ENCODE assay signal across 9 cellular contexts in the genomic region with DNA sequence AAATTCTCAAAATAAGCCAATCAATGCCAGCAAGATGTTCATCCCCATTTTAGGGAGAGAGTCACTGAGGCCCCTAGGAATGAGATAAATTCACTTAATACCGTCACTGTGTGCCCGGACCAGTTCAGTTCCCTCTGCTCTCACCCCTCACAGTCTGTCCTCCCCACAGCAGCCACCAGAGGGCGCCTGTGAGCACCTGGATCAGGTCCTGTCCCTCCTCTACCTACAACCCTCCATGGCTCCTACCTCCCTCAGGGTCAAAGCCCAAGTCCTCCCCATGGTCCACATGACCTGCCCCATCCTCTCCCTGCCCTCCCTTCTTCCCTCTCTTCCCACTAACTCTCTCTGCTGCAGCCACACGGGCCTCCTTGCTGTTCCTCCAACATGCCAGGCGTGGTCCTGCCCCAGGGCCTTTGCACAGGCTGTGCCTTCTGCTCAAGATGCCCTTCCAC. TPM values are rescaled to one million over a fixed set of nuclear protein-coding genes. Genes with fewer than 3 reads are reported as not detected.
A peak's percentile ranks its signal among the peaks of the same experiment; 100 is the strongest.
DNase-seq lines count a peak whose midpoint lies in the region; ATAC-seq, FAIRE-seq and TF ChIP-seq lines count a peak whose summit lies in the region.
"Had no signal": no experiment of that assay in that cellular context is flagged by ENCODE, and none has a peak within 500 bp of the region (broad histone marks: within the 10 kb centered on the region; RNA-seq: fewer than 3 reads in every experiment).

No MANE protein-coding gene starts in this region.

- FAIRE-seq in kidney (lab: Jason Lieb, UNC): no peak

- no peaks in the 10 kb centered on the region for H3K4me1 ChIP-seq in kidney (ENCODE audit: control insufficient read depth in 1 of 2, insufficient read depth in 1 of 2, low read depth in 1 of 2, low read length in 2 of 2)

- H3K4me3 ChIP-seq in kidney (ENCODE audit: low read length in 2 of 2): no peak overlapping the region

- DNase-seq in NCI-H2196 (lab: John Stamatoyannopoulos, UW; ENCODE audit: unreplicated experiment) (peak; percentile 59), NCI-H2196 treated with DMSO at 0.1 percent for 48 hours (lab: John Stamatoyannopoulos, UW; ENCODE audit: unreplicated experiment) (no peak), T-helper 17 cell (peak; percentile 52 to 75 (median 55)), kidney (peak; percentile 66), COLO829 (ENCODE audit: low spot score) (no peak), NCI-H187 treated with DMSO at 0.1 percent for 48 hours (lab: John Stamatoyannopoulos, UW) (no peak)
- DNase-seq in activated naive CD8-positive, alpha-beta T cell treated with anti-CD3 and anti-CD28 coated beads, Interleukin-2, amount 50 U/mL, for 16 hours (ENCODE audit: low read depth, low spot score): peak; percentile 54
- peak; percentile 64 for DNase-seq in stimulated activated CD8-positive, alpha-beta memory T cell treated with anti-CD3 and anti-CD28 coated beads, Interleukin-12 subunit alpha, Interleukin-12 subunit beta, amount 100 ng/mL, for 1 hour (ENCODE audit: low read depth)

- intact Hi-C loops in kidney (cut with DNase I): loop anchor here (10.0 kb wide), 1 partner anchor 150 kb away; no protein-coding TSS in a partner anchor

- ATAC-seq in T-helper 17 cell: peak; percentile 72

- H3K4me1 Mint-ChIP-seq in T-helper 17 cell: peaks cover 6% of the 10 kb centered on the region

- H3K27me3 Mint-ChIP-seq in T-helper 17 cell: peaks cover 26% of the 10 kb centered on the region

- peak overlapping the region; percentile 11 for H3K27ac Mint-ChIP-seq in T-helper 17 cell
- H3K27ac Mint-ChIP-seq: dendritic cell treated with granulocyte-macrophage colony-stimulating factor and Interleukin-4, amounts not matched to agents 40 ng/mL and 50 ng/mL, for 4 days had no signal

- no peaks in the 10 kb centered on the region for H3K9me3 ChIP-seq in T-helper 17 cell (ENCODE audit: control insufficient read depth, low read length, poor library complexity, severe bottlenecking)
- no peaks in the 10 kb centered on the region for H3K9me3 ChIP-seq in kidney (ENCODE audit: control insufficient read depth in 1 of 2, low read length in 2 of 2)

- no peak overlapping the region for H3K27ac ChIP-seq in kidney (ENCODE audit: low read depth in 2 of 2, low read length in 2 of 2)

- peaks cover 2% of the 10 kb centered on the region for H3K36me3 Mint-ChIP-seq in T-helper 17 cell (ENCODE audit: low read depth)

- no peak overlapping the region for H3K9ac ChIP-seq in kidney (ENCODE audit: low read length in 2 of 2)

- no peak overlapping the region for H3K4me3 Mint-ChIP-seq in T-helper 17 cell
- H3K4me3 Mint-ChIP-seq: dendritic cell treated with granulocyte-macrophage colony-stimulating factor and Interleukin-4, amounts not matched to agents 40 ng/mL and 50 ng/mL, for 4 days had no signal

- no peaks in the 10 kb centered on the region for H3K36me3 ChIP-seq in kidney (ENCODE audit: control insufficient read depth in 1 of 2, insufficient read depth in 2 of 2, low read length in 2 of 2)

- peak; percentile 60 for TF ChIP-seq CTCF in kidney (IDR thresholded peaks at IDR 0.05; ENCODE audit: borderline replicate concordance, extremely low read depth, insufficient read depth)

RNA-seq across cellular contexts. Expression of a gene that starts 42.0 kb away (rescaled TPM):
- total RNA-seq in T-helper 17 cell: 10 to 100 TPM; 29.0 to 29.3 TPM
- total RNA-seq in kidney: 173 TPM
- polyA plus RNA-seq in kidney (ENCODE audit: insufficient read depth, low read depth, low replicate concordance): 20.3 TPM

Comparison
In these comparisons a context has a peak if more than half of its experiments do, and no peak if none do; other contexts are left out.
1. DNase-seq: peak in NCI-H2196 (single experiment), T-helper 17 cell (3 of 3), activated naive CD8-positive, alpha-beta T cell treated with anti-CD3 and anti-CD28 coated beads, Interleukin-2, amount 50 U/mL, for 16 hours (single experiment), kidney (single experiment) and stimulated activated CD8-positive, alpha-beta memory T cell treated with anti-CD3 and anti-CD28 coated beads, Interleukin-12 subunit alpha, Interleukin-12 subunit beta, amount 100 ng/mL, for 1 hour (single experiment); none in NCI-H2196 treated with DMSO at 0.1 percent for 48 hours (single experiment), COLO829 (single experiment) and NCI-H187 treated with DMSO at 0.1 percent for 48 hours (single experiment).